ENCODE assay signal across 2 cellular contexts in the genomic region with DNA sequence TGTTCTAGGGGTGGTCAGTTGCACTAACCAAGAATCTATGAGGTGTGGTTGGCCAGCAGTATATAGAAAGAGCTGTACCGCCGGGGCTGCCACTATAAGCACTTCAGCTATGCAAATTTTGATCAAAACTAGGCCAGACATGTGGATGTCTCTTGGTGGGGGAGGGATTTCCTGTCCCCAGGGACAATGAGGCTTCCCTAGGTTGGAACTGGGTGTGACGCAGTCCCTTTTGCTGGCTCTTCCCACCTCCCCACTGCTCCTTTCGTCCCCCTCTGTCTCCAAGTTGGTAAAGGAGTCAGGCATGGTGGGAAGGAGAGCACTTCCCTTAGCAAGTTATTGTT.
TF ChIP-seq lines count a peak whose summit lies in the region.

No MANE protein-coding gene starts in this region.

TF ChIP-seq in liver, 16 proteins besides CTCF, POLR2A, EP300 and RAD21:
- TF ChIP-seq HNF4G (IDR thresholded peaks at IDR 0.05) (no peak), FOXA1 (IDR thresholded peaks at IDR 0.05) (no peak), FOXA2 (IDR thresholded peaks at IDR 0.05) (no peak), RXRA (IDR thresholded peaks at IDR 0.05) (no peak), GABPA (IDR thresholded peaks at IDR 0.05 in 1 of 2, conservative IDR thresholded peaks at IDR 0.05 in 1 of 2) (no peak), ATF3 (IDR thresholded peaks at IDR 0.05) (no peak), TAF1 (conservative IDR thresholded peaks at IDR 0.05) (no peak), HNF4A (conservative IDR thresholded peaks at IDR 0.05) (no peak), NR2F2 (IDR thresholded peaks at IDR 0.05) (no peak)
- TF ChIP-seq, protein P1, sequence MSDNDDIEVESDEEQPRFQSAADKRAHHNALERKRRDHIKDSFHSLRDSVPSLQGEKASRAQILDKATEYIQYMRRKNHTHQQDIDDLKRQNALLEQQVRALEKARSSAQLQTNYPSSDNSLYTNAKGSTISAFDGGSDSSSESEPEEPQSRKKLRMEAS (IDR thresholded peaks at IDR 0.05): no peak
- TF ChIP-seq, protein P2, sequence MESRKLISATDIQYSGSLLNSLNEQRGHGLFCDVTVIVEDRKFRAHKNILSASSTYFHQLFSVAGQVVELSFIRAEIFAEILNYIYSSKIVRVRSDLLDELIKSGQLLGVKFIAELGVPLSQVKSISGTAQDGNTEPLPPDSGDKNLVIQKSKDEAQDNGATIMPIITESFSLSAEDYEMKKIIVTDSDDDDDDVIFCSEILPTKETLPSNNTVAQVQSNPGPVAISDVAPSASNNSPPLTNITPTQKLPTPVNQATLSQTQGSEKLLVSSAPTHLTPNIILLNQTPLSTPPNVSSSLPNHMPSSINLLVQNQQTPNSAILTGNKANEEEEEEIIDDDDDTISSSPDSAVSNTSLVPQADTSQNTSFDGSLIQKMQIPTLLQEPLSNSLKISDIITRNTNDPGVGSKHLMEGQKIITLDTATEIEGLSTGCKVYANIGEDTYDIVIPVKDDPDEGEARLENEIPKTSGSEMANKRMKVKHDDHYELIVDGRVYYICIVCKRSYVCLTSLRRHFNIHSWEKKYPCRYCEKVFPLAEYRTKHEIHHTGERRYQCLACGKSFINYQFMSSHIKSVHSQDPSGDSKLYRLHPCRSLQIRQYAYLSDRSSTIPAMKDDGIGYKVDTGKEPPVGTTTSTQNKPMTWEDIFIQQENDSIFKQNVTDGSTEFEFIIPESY (IDR thresholded peaks at IDR 0.05): no peak

TF ChIP-seq in HepG2, 621 proteins besides CTCF, POLR2A, EP300 and RAD21:
- TF ChIP-seq ZNF770 (CRISPR knock-in tag; IDR thresholded peaks at IDR 0.05) (no peak), ZNF563 (CRISPR knock-in tag; IDR thresholded peaks at IDR 0.05) (no peak), ZNF530 (CRISPR knock-in tag; IDR thresholded peaks at IDR 0.05; ENCODE audit: low read depth) (no peak), KAT7 (CRISPR knock-in tag; IDR thresholded peaks at IDR 0.05; ENCODE audit: borderline replicate concordance) (no peak), ZXDC (CRISPR knock-in tag; IDR thresholded peaks at IDR 0.05) (no peak), RAD51 (IDR thresholded peaks at IDR 0.05; ENCODE audit: borderline replicate concordance) (no peak), ZSCAN5A (CRISPR knock-in tag; IDR thresholded peaks at IDR 0.05; ENCODE audit: borderline replicate concordance) (no peak), ARID4A (CRISPR knock-in tag; IDR thresholded peaks at IDR 0.05; ENCODE audit: borderline replicate concordance) (no peak), TOPORS (CRISPR knock-in tag; IDR thresholded peaks at IDR 0.05) (no peak), ZNF138 (CRISPR knock-in tag; IDR thresholded peaks at IDR 0.05; ENCODE audit: low read depth) (no peak), ZBTB25 (CRISPR knock-in tag; IDR thresholded peaks at IDR 0.05) (no peak), ZNF672 (CRISPR knock-in tag; IDR thresholded peaks at IDR 0.05) (no peak), ISL2 (CRISPR knock-in tag; IDR thresholded peaks at IDR 0.05) (no peak)
- TF ChIP-seq, protein P3, sequence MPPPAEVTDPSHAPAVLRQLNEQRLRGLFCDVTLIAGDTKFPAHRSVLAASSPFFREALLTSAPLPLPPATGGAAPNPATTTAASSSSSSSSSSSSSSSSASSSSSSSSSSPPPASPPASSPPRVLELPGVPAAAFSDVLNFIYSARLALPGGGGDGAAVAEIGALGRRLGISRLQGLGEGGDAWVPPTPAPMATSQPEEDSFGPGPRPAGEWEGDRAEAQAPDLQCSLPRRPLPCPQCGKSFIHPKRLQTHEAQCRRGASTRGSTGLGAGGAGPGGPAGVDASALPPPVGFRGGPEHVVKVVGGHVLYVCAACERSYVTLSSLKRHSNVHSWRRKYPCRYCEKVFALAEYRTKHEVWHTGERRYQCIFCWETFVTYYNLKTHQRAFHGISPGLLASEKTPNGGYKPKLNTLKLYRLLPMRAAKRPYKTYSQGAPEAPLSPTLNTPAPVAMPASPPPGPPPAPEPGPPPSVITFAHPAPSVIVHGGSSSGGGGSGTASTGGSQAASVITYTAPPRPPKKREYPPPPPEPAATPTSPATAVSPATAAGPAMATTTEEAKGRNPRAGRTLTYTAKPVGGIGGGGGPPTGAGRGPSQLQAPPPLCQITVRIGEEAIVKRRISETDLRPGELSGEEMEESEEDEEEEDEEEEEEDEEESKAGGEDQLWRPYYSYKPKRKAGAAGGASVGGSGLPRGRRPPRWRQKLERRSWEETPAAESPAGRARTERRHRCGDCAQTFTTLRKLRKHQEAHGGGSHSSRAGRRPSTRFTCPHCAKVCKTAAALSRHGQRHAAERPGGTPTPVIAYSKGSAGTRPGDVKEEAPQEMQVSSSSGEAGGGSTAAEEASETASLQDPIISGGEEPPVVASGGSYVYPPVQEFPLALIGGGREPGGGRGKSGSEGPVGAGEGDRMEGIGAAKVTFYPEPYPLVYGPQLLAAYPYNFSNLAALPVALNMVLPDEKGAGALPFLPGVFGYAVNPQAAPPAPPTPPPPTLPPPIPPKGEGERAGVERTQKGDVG (CRISPR knock-in tag; IDR thresholded peaks at IDR 0.05; ENCODE audit: borderline replicate concordance): no peak
- TF ChIP-seq, protein P4, sequence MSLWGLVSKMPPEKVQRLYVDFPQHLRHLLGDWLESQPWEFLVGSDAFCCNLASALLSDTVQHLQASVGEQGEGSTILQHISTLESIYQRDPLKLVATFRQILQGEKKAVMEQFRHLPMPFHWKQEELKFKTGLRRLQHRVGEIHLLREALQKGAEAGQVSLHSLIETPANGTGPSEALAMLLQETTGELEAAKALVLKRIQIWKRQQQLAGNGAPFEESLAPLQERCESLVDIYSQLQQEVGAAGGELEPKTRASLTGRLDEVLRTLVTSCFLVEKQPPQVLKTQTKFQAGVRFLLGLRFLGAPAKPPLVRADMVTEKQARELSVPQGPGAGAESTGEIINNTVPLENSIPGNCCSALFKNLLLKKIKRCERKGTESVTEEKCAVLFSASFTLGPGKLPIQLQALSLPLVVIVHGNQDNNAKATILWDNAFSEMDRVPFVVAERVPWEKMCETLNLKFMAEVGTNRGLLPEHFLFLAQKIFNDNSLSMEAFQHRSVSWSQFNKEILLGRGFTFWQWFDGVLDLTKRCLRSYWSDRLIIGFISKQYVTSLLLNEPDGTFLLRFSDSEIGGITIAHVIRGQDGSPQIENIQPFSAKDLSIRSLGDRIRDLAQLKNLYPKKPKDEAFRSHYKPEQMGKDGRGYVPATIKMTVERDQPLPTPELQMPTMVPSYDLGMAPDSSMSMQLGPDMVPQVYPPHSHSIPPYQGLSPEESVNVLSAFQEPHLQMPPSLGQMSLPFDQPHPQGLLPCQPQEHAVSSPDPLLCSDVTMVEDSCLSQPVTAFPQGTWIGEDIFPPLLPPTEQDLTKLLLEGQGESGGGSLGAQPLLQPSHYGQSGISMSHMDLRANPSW (CRISPR knock-in tag; IDR thresholded peaks at IDR 0.05; ENCODE audit: borderline replicate concordance): no peak
- TF ChIP-seq, protein P5, sequence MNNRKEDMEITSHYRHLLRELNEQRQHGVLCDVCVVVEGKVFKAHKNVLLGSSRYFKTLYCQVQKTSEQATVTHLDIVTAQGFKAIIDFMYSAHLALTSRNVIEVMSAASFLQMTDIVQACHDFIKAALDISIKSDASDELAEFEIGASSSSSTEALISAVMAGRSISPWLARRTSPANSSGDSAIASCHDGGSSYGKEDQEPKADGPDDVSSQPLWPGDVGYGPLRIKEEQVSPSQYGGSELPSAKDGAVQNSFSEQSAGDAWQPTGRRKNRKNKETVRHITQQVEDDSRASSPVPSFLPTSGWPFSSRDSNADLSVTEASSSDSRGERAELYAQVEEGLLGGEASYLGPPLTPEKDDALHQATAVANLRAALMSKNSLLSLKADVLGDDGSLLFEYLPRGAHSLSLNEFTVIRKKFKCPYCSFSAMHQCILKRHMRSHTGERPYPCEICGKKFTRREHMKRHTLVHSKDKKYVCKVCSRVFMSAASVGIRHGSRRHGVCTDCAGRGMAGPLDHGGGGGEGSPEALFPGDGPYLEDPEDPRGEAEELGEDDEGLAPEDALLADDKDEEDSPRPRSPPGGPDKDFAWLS (CRISPR knock-in tag; IDR thresholded peaks at IDR 0.05; ENCODE audit: borderline replicate concordance): no peak
